In the genomic region with DNA sequence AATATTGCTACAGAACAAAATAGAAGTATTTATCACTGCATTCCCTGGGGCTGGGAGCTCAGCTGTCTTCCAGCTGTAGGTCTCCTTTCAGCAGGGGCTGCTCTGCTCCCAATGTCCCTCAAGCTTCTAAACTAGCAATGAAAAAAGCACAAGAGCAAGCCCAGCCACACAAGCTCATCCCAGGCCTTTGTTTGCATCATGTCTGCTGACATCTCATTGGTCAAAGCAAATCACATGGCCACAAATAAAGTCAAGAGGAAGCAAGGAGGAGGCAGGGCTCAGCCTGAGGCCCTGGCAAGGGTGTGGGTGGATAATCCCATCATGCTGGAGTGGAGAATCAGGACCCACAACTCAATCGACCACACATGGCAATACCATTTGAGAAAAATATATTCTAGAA, we compare ENCODE assay signal across 9 cellular contexts. TPM values are rescaled to one million over a fixed set of nuclear protein-coding genes. Genes with fewer than 3 reads are reported as not detected.
DNase-seq lines count a peak whose midpoint lies in the region; ATAC-seq, FAIRE-seq and TF ChIP-seq lines count a peak whose summit lies in the region.
"Had no signal": no experiment of that assay in that cellular context is flagged by ENCODE, and none has a peak within 500 bp of the region (broad histone marks: within the 10 kb centered on the region; RNA-seq: fewer than 3 reads in every experiment).

No MANE protein-coding gene starts in this region.

- H3K27ac Mint-ChIP-seq in effector memory CD8-positive, alpha-beta T cell, result no peak overlapping the region
- H3K27ac Mint-ChIP-seq: memory B cell had no signal

- no peaks in the 10 kb centered on the region for H3K9me3 Mint-ChIP-seq in effector memory CD8-positive, alpha-beta T cell

- peaks cover 11 to 19% of the 10 kb centered on the region in 2 donors for H3K4me1 Mint-ChIP-seq in effector memory CD8-positive, alpha-beta T cell (ENCODE audit: low read depth in 2 of 2)
- H3K4me1 Mint-ChIP-seq: memory B cell had no signal

- H3K27me3 ChIP-seq in left ventricle myocardium inferior (ENCODE audit: low read depth), result no peaks in the 10 kb centered on the region

- no peak overlapping the region for H3K27ac ChIP-seq in left ventricle myocardium inferior (replicated peaks)

- ATAC-seq in left ventricle myocardium superior, result peak; percentile 10
- ATAC-seq in effector memory CD8-positive, alpha-beta T cell (replicated peaks), result no peak

- H3K4me3 Mint-ChIP-seq in effector memory CD8-positive, alpha-beta T cell, result no peak overlapping the region
- H3K4me3 Mint-ChIP-seq: memory B cell had no signal

- H3K9me3 ChIP-seq in left ventricle myocardium inferior (replicated peaks), result no peaks in the 10 kb centered on the region

- TF ChIP-seq CTCF in left ventricle myocardium inferior (IDR thresholded peaks at IDR 0.05; ENCODE audit: borderline replicate concordance), result no peak

- intact Hi-C loops in left ventricle myocardium superior (cut with micrococcal nuclease), result no loop called here
- intact Hi-C loops in left ventricle myocardium inferior (cut with micrococcal nuclease), result loop anchor here (10.0 kb wide), 2 partner anchors 81 to 361 kb away; no protein-coding TSS in a partner anchor

- H3K4me3 ChIP-seq in left ventricle myocardium inferior, result no peak overlapping the region

- peaks cover 14% of the 10 kb centered on the region for H3K4me1 ChIP-seq in left ventricle myocardium inferior

- DNase-seq in left ventricle myocardium superior (no peak), left ventricle myocardium inferior (no peak), NCI-H69 (lab: John Stamatoyannopoulos, UW) (peak; percentile 49), cerebellar cortex (ENCODE audit: low spot score) (peak; percentile 29), renal cortical epithelial cell (ENCODE audit: low read depth) (peak; percentile 53), RCC 7860 (ENCODE audit: low spot score) (no peak)
- DNase-seq in effector memory CD8-positive, alpha-beta T cell, result no peak
- no peak for DNase-seq in stimulated activated CD4-positive, alpha-beta T cell treated with anti-CD3 and anti-CD28 coated beads, Interleukin-15, amount 100 ng/mL, for 24 hours

- no peak for FAIRE-seq in RCC 7860 (lab: Jason Lieb, UNC)

- H3K36me3 Mint-ChIP-seq in effector memory CD8-positive, alpha-beta T cell (ENCODE audit: insufficient read depth), result no peaks in the 10 kb centered on the region

- H3K36me3 ChIP-seq in left ventricle myocardium inferior, result no peaks in the 10 kb centered on the region

- H3K27me3 Mint-ChIP-seq in effector memory CD8-positive, alpha-beta T cell, result peaks cover 9 to 32% of the 10 kb centered on the region in 2 donors

RNA-seq across cellular contexts. Expression of gene BFSP1, which starts 2.2 kb away (rescaled TPM):
- 0.55 TPM for total RNA-seq in left ventricle myocardium superior
- total RNA-seq in left ventricle myocardium inferior, result 0.66 TPM
- 2.3 and 7.5 TPM in 2 replicates for total RNA-seq in renal cortical epithelial cell

RNA-seq across cellular contexts. Expression of gene DSTN, which starts 36.5 kb away (rescaled TPM):
- total RNA-seq in left ventricle myocardium superior (836 TPM), left ventricle myocardium inferior (635 TPM), renal cortical epithelial cell (297 and 433 TPM in 2 replicates)

Comparison
In these comparisons a context has a peak if more than half of its experiments do, and no peak if none do; other contexts are left out.
1. DNase-seq: peak in NCI-H69 (single experiment), cerebellar cortex (single experiment) and renal cortical epithelial cell (single experiment); none in left ventricle myocardium superior (single experiment), left ventricle myocardium inferior (single experiment), effector memory CD8-positive, alpha-beta T cell (0 of 3), stimulated activated CD4-positive, alpha-beta T cell treated with anti-CD3 and anti-CD28 coated beads, Interleukin-15, amount 100 ng/mL, for 24 hours (single experiment) and RCC 7860 (single experiment).